10 cellular contexts compared by ENCODE assay signal in genomic region chr2:1653956-1654695, GRCh38.
DNase-seq lines count a peak whose midpoint lies in the region; ATAC-seq and TF ChIP-seq lines count a peak whose summit lies in the region.
"Had no signal": no experiment of that assay in that cellular context is flagged by ENCODE, and none has a peak within 500 bp of the region (broad histone marks: within the 10 kb centered on the region; RNA-seq: fewer than 3 reads in every experiment).

No MANE protein-coding gene starts in this region.

- no peak for TF ChIP-seq EP300 in stomach (IDR thresholded peaks at IDR 0.05)

- no peak for TF ChIP-seq POLR2A in stomach (IDR thresholded peaks at IDR 0.05)
- TF ChIP-seq POLR2A in spleen (IDR thresholded peaks at IDR 0.05): no peak

- H3K27ac ChIP-seq in brain microvascular endothelial cell (peak overlapping the region; percentile 98), right atrium auricular region (peak overlapping the region; percentile 68 to 76), stomach (peak overlapping the region in 4 of 5 donors; percentile 21 to 82 (median 74)), spleen (peak overlapping the region in 2 of 8 donors; percentile 37 to 55)

- DNase-seq in GM04504 (ENCODE audit: low read depth) (peak; percentile 54), brain microvascular endothelial cell (peak; percentile 88), right atrium auricular region (ENCODE audit: low spot score) (no peak), stomach (no peak), retina (no peak), spleen (no peak)
- DNase-seq: DMS153, MV-4-11 had no signal

- H3K27me3 ChIP-seq in brain microvascular endothelial cell (replicated peaks) (no peaks in the 10 kb centered on the region), right atrium auricular region (no peaks in the 10 kb centered on the region), stomach (peaks cover 0 to 4% (median 0%) of the 10 kb centered on the region in 3 donors), spleen (replicated peaks in 1 of 7) (peaks cover 0 to 7% (median 0%) of the 10 kb centered on the region in 7 donors)

- no peak overlapping the region for H3K4me3 ChIP-seq in brain microvascular endothelial cell (ENCODE audit: low read depth, low read length)
- H3K4me3 ChIP-seq in right atrium auricular region: no peak overlapping the region
- H3K4me3 ChIP-seq in stomach: no peak overlapping the region
- H3K4me3 ChIP-seq in spleen: no peak overlapping the region

- TF ChIP-seq CTCF in brain microvascular endothelial cell (IDR thresholded peaks at IDR 0.05; ENCODE audit: low read depth, low read length, missing control alignments) (no peak), right atrium auricular region (IDR thresholded peaks at IDR 0.05) (no peak), stomach (IDR thresholded peaks at IDR 0.05) (no peak), spleen (IDR thresholded peaks at IDR 0.05 in 8 of 11, conservative IDR thresholded peaks at IDR 0.05 in 3 of 11) (no peak)

- peaks cover 38% of the 10 kb centered on the region for H3K36me3 ChIP-seq in brain microvascular endothelial cell (replicated peaks)
- peaks cover 3% of the 10 kb centered on the region for H3K36me3 ChIP-seq in right atrium auricular region
- H3K36me3 ChIP-seq in stomach: peaks cover 0 to 27% (median 7%) of the 10 kb centered on the region in 4 donors
- peaks cover 0 to 8% (median 2%) of the 10 kb centered on the region in 6 donors for H3K36me3 ChIP-seq in spleen

- intact Hi-C loops in stomach (cut with DNase I; ENCODE audit: low total_unique reads) (no loop called here), spleen (cut with DNase I; ENCODE audit: low total_unique reads) (no loop called here)

- in situ Hi-C loops in brain microvascular endothelial cell (cut with HindIII; ENCODE audit: low pct_ligation_motif_present, low sequenced_read_pairs): no loop called here

- H3K4me1 ChIP-seq in right atrium auricular region: peaks cover 0 to 35% of the 10 kb centered on the region in 2 donors
- peaks cover 4 to 45% (median 20%) of the 10 kb centered on the region in 4 donors for H3K4me1 ChIP-seq in stomach
- peaks cover 0 to 14% (median 0%) of the 10 kb centered on the region in 6 donors for H3K4me1 ChIP-seq in spleen

- WGBS in stomach, 5 donors: 75 to 85% (median 82%) methylated on average over 14 of the region's 14 CpGs
- WGBS in spleen, 5 donors: 86 to 93% (median 91%) methylated on average over 14 of the region's 14 CpGs

- no peak for ATAC-seq in HG02642 (IDR thresholded peaks at IDR 0.05; ENCODE audit: poor library complexity, unreplicated experiment)
- ATAC-seq in GM21723 (IDR thresholded peaks at IDR 0.05; ENCODE audit: unreplicated experiment): no peak

- no peaks in the 10 kb centered on the region for H3K9me3 ChIP-seq in right atrium auricular region
- no peaks in the 10 kb centered on the region for H3K9me3 ChIP-seq in stomach
- H3K9me3 ChIP-seq in spleen: peaks cover 0 to 3% (median 0%) of the 10 kb centered on the region in 8 donors

Comparison
In these comparisons a context has a peak if more than half of its experiments do, and no peak if none do; other contexts are left out.
1. DNase-seq: peak in GM04504 (single experiment) and brain microvascular endothelial cell (single experiment); none in right atrium auricular region (single experiment), stomach (single experiment), retina (single experiment) and spleen (single experiment).